In genomic region chr19:6199240-6199983, GRCh38 we compare ENCODE assay signal across 8 cellular contexts.
DNase-seq lines count a peak whose midpoint lies in the region; ATAC-seq and TF ChIP-seq lines count a peak whose summit lies in the region.

No MANE protein-coding gene starts in this region.

- H3K4me3 ChIP-seq in fibroblast of mammary gland (ENCODE audit: control insufficient read depth, low read depth, low read length) = peak overlapping the region; percentile 77
- H3K4me3 ChIP-seq in naive thymus-derived CD4-positive, alpha-beta T cell (ENCODE audit: low read length) = peak overlapping the region; percentile 97

- H3K4me1 ChIP-seq in naive thymus-derived CD4-positive, alpha-beta T cell (ENCODE audit: control insufficient read depth in 2 of 2, insufficient read depth in 2 of 2, low read length in 2 of 2) = peaks cover 6% of the 10 kb centered on the region in 2 donors

- H3K4me3 Mint-ChIP-seq in activated T-helper 17 cell treated with anti-CD3 and anti-CD28 coated beads, Interleukin-2, amount 50 U/mL, for 72 hours = peak overlapping the region; percentile 100
- peak overlapping the region; percentile 92 to 99 (median 95) for H3K4me3 Mint-ChIP-seq in naive thymus-derived CD4-positive, alpha-beta T cell
- H3K4me3 Mint-ChIP-seq in stimulated activated memory B cell treated with anti-CD40 and anti-IgM and Interleukin-4, amounts not matched to agents 10 μg/mL and 1 μg/mL and 100 μg/mL, for 72 hours = peak overlapping the region; percentile 99

- peak overlapping the region; percentile 99 for H3K27ac Mint-ChIP-seq in activated T-helper 17 cell treated with anti-CD3 and anti-CD28 coated beads, Interleukin-2, amount 50 U/mL, for 72 hours
- H3K27ac Mint-ChIP-seq in naive thymus-derived CD4-positive, alpha-beta T cell = peak overlapping the region; percentile 89 to 97 (median 91)
- peak overlapping the region; percentile 97 for H3K27ac Mint-ChIP-seq in stimulated activated memory B cell treated with anti-CD40 and anti-IgM and Interleukin-4, amounts not matched to agents 10 μg/mL and 1 μg/mL and 100 μg/mL, for 72 hours

- H3K9me3 ChIP-seq in naive thymus-derived CD4-positive, alpha-beta T cell (ENCODE audit: control insufficient read depth in 2 of 3, low read length in 3 of 3) = no peaks in the 10 kb centered on the region

- DNase-seq in Daoy (ENCODE audit: low read depth) (peak; percentile 100), Kasumi-1 (lab: John Stamatoyannopoulos, UW) (peak; percentile 100), RKO (ENCODE audit: low spot score) (peak; percentile 98), fibroblast of mammary gland (ENCODE audit: low read depth) (peak; percentile 98)
- peak; percentile 97 to 100 (median 99) for DNase-seq in naive thymus-derived CD4-positive, alpha-beta T cell

- POLR2A ChIA-PET in naive thymus-derived CD4-positive, alpha-beta T cell (lab: Charles Lee) = interaction anchor here (0.6 to 1.6 kb wide), 5 partner anchors 17 to 1996 kb away, joined by 3 to 9 read pairs (median 4); no protein-coding TSS in a partner anchor

- H3K9me3 Mint-ChIP-seq in activated T-helper 17 cell treated with anti-CD3 and anti-CD28 coated beads, Interleukin-2, amount 50 U/mL, for 72 hours = no peaks in the 10 kb centered on the region
- H3K9me3 Mint-ChIP-seq in naive thymus-derived CD4-positive, alpha-beta T cell = peaks cover 0 to 20% (median 2%) of the 10 kb centered on the region in 11 donors
- H3K9me3 Mint-ChIP-seq in stimulated activated memory B cell treated with anti-CD40 and anti-IgM and Interleukin-4, amounts not matched to agents 10 μg/mL and 1 μg/mL and 100 μg/mL, for 72 hours = no peaks in the 10 kb centered on the region

- peaks cover 14% of the 10 kb centered on the region for H3K4me1 Mint-ChIP-seq in activated T-helper 17 cell treated with anti-CD3 and anti-CD28 coated beads, Interleukin-2, amount 50 U/mL, for 72 hours
- H3K4me1 Mint-ChIP-seq in naive thymus-derived CD4-positive, alpha-beta T cell = peaks cover 5 to 20% (median 18%) of the 10 kb centered on the region in 7 donors
- peaks cover 31% of the 10 kb centered on the region for H3K4me1 Mint-ChIP-seq in stimulated activated memory B cell treated with anti-CD40 and anti-IgM and Interleukin-4, amounts not matched to agents 10 μg/mL and 1 μg/mL and 100 μg/mL, for 72 hours

- peak; percentile 67 for ATAC-seq in GM21825 (IDR thresholded peaks at IDR 0.05; ENCODE audit: unreplicated experiment)
- ATAC-seq in activated T-helper 17 cell treated with anti-CD3 and anti-CD28 coated beads, Interleukin-2, amount 50 U/mL, for 72 hours (replicated peaks) = peak; percentile 91
- peak; percentile 93 for ATAC-seq in naive thymus-derived CD4-positive, alpha-beta T cell
- peak; percentile 93 for ATAC-seq in stimulated activated memory B cell treated with anti-CD40 and anti-IgM and Interleukin-4, amounts not matched to agents 10 μg/mL and 1 μg/mL and 100 μg/mL, for 72 hours

- H3K36me3 ChIP-seq in naive thymus-derived CD4-positive, alpha-beta T cell (ENCODE audit: control insufficient read depth in 2 of 3, insufficient read depth in 3 of 3, low read length in 3 of 3) = no peaks in the 10 kb centered on the region

- TF ChIP-seq CTCF in fibroblast of mammary gland (conservative IDR thresholded peaks at IDR 0.05; ENCODE audit: control insufficient read depth, insufficient read depth, low read depth, low read length) = peak; percentile 27

- peak overlapping the region; percentile 70 for H3K27ac ChIP-seq in naive thymus-derived CD4-positive, alpha-beta T cell (ENCODE audit: low read depth, low read length)

- H3K27me3 ChIP-seq in naive thymus-derived CD4-positive, alpha-beta T cell (ENCODE audit: control insufficient read depth in 2 of 2, insufficient read depth in 2 of 2, low read length in 2 of 2) = no peaks in the 10 kb centered on the region

- no peaks in the 10 kb centered on the region for H3K27me3 Mint-ChIP-seq in activated T-helper 17 cell treated with anti-CD3 and anti-CD28 coated beads, Interleukin-2, amount 50 U/mL, for 72 hours
- H3K27me3 Mint-ChIP-seq in naive thymus-derived CD4-positive, alpha-beta T cell = peaks cover 0 to 8% (median 4%) of the 10 kb centered on the region in 5 donors
- H3K27me3 Mint-ChIP-seq in stimulated activated memory B cell treated with anti-CD40 and anti-IgM and Interleukin-4, amounts not matched to agents 10 μg/mL and 1 μg/mL and 100 μg/mL, for 72 hours = no peaks in the 10 kb centered on the region

- CTCF ChIA-PET in naive thymus-derived CD4-positive, alpha-beta T cell (lab: Charles Lee) = interaction anchor here (0.7 to 3.9 kb wide), 2 partner anchors 19 to 113 kb away, joined by 3 to 14 read pairs; no protein-coding TSS in a partner anchor

- intact Hi-C loops in naive thymus-derived CD4-positive, alpha-beta T cell (cut with micrococcal nuclease) = loop anchor here (1.0 to 10.0 kb wide), 8 partner anchors 81 to 475 kb away; partner anchors contain the start of genes ALKBH7 (in 1 of the 2), CATSPERD (in 1 of the 2), GTF2F1 (in 1 of the 2) and LONP1 (in 1 of the 2)

- peaks cover 17% of the 10 kb centered on the region for H3K36me3 Mint-ChIP-seq in activated T-helper 17 cell treated with anti-CD3 and anti-CD28 coated beads, Interleukin-2, amount 50 U/mL, for 72 hours (ENCODE audit: low read depth)
- H3K36me3 Mint-ChIP-seq in naive thymus-derived CD4-positive, alpha-beta T cell = peaks cover 0 to 19% (median 16%) of the 10 kb centered on the region in 5 donors
- H3K36me3 Mint-ChIP-seq in stimulated activated memory B cell treated with anti-CD40 and anti-IgM and Interleukin-4, amounts not matched to agents 10 μg/mL and 1 μg/mL and 100 μg/mL, for 72 hours = peaks cover 24% of the 10 kb centered on the region

Comparison
In these comparisons a context has a peak if more than half of its experiments do, and no peak if none do; other contexts are left out.
1. Peak in every context shown above with its lines: DNase-seq, ATAC-seq, H3K4me3 ChIP-seq and H3K27ac ChIP-seq.